In genomic region chr11:68165601-68166000, GRCh38 we compare ENCODE assay signal across 16 cellular contexts. TPM values are rescaled to one million over a fixed set of nuclear protein-coding genes. Genes with fewer than 3 reads are reported as not detected.
A peak's percentile ranks its signal among the peaks of the same experiment; 100 is the strongest.
DNase-seq lines count a peak whose midpoint lies in the region; ATAC-seq, FAIRE-seq and TF ChIP-seq lines count a peak whose summit lies in the region.
"Had no signal": no experiment of that assay in that cellular context is flagged by ENCODE, and none has a peak within 500 bp of the region (broad histone marks: within the 10 kb centered on the region; RNA-seq: fewer than 3 reads in every experiment).

No MANE protein-coding gene starts in this region.

- no peak for FAIRE-seq in kidney (lab: Jason Lieb, UNC)
- FAIRE-seq: GM12878, GM18507 had no signal

- DNase-seq in MCF 10A (ENCODE audit: unreplicated experiment) (no peak), breast epithelium (ENCODE audit: low spot score in 2 of 2) (no peak), kidney (no peak), mucosa of descending colon (peak in 1 of 3 donors; percentile 14), stomach (no peak), NCI-H1694 treated with DMSO at 0.1 percent for 48 hours (lab: John Stamatoyannopoulos, UW) (no peak), gastrocnemius medialis (no peak)
- DNase-seq in activated CD4-positive, alpha-beta T cell treated with anti-CD3 and anti-CD28 coated beads for 36 hours, result no peak
- DNase-seq: ACHN; CD4-positive, CD25-positive, alpha-beta regulatory T cell; DMS79; GM23248; H7 had no signal

- no peaks in the 10 kb centered on the region for H3K27me3 Mint-ChIP-seq in MCF 10A (ENCODE audit: insufficient read depth, unreplicated experiment)
- no peaks in the 10 kb centered on the region for H3K27me3 Mint-ChIP-seq in activated CD4-positive, alpha-beta T cell treated with anti-CD3 and anti-CD28 coated beads for 36 hours
- H3K27me3 Mint-ChIP-seq: CD4-positive, CD25-positive, alpha-beta regulatory T cell had no signal

- TF ChIP-seq POLR2A in breast epithelium (IDR thresholded peaks at IDR 0.05), result no peak
- TF ChIP-seq POLR2A in stomach (IDR thresholded peaks at IDR 0.05), result no peak
- TF ChIP-seq POLR2A in gastrocnemius medialis (IDR thresholded peaks at IDR 0.05), result no peak

- CTCF ChIA-PET in MCF 10A (lab: Yijun Ruan, JAX), result no interaction called here
- CTCF ChIA-PET in activated CD4-positive, alpha-beta T cell treated with anti-CD3 and anti-CD28 coated beads for 36 hours (lab: Charles Lee), result no interaction called here

- POLR2A ChIA-PET in MCF 10A (lab: Yijun Ruan, JAX), result no interaction called here
- POLR2A ChIA-PET in activated CD4-positive, alpha-beta T cell treated with anti-CD3 and anti-CD28 coated beads for 36 hours (lab: Charles Lee), result no interaction called here

- no peak overlapping the region for H3K9ac ChIP-seq in kidney (ENCODE audit: low read length in 2 of 2)
- H3K9ac ChIP-seq: BLaER1 treated with 17β-estradiol and CSF1 and Interleukin-3, amounts not matched to agents 10 nM and 100 nM; GM23248 had no signal

- H3K27me3 ChIP-seq in breast epithelium (no peaks in the 10 kb centered on the region), stomach (no peaks in the 10 kb centered on the region), gastrocnemius medialis (no peaks in the 10 kb centered on the region)
- H3K27me3 ChIP-seq: BLaER1 treated with 17β-estradiol and CSF1 and Interleukin-3, amounts not matched to agents 10 nM and 100 nM had no signal

- intact Hi-C loops in MCF 10A (cut with micrococcal nuclease), result no loop called here
- intact Hi-C loops in breast epithelium (cut with DNase I; ENCODE audit: low total_unique reads), result loop anchor here (5.0 kb wide), 1 partner anchor 468 kb away; no protein-coding TSS in a partner anchor
- intact Hi-C loops in kidney (cut with DNase I), result no loop called here
- intact Hi-C loops in mucosa of descending colon (cut with DNase I, micrococcal nuclease), result no loop called here
- intact Hi-C loops in stomach (cut with DNase I; ENCODE audit: low total_unique reads), result no loop called here
- intact Hi-C loops in activated CD4-positive, alpha-beta T cell treated with anti-CD3 and anti-CD28 coated beads for 36 hours (cut with DNase I, micrococcal nuclease), result no loop called here
- intact Hi-C loops in gastrocnemius medialis (cut with DNase I; ENCODE audit: low total_unique reads), result no loop called here

- no peak overlapping the region for H3K4me3 ChIP-seq in breast epithelium
- H3K4me3 ChIP-seq in kidney (ENCODE audit: low read length in 2 of 2), result no peak overlapping the region
- H3K4me3 ChIP-seq in mucosa of descending colon, result no peak overlapping the region
- H3K4me3 ChIP-seq in stomach, result no peak overlapping the region
- no peak overlapping the region for H3K4me3 ChIP-seq in gastrocnemius medialis
- H3K4me3 ChIP-seq: BLaER1 treated with 17β-estradiol and CSF1 and Interleukin-3, amounts not matched to agents 10 nM and 100 nM; GM12878; GM23248 had no signal

- H3K4me1 Mint-ChIP-seq in MCF 10A (ENCODE audit: insufficient read depth, unreplicated experiment), result no peaks in the 10 kb centered on the region
- no peaks in the 10 kb centered on the region for H3K4me1 Mint-ChIP-seq in activated CD4-positive, alpha-beta T cell treated with anti-CD3 and anti-CD28 coated beads for 36 hours
- H3K4me1 Mint-ChIP-seq: CD4-positive, CD25-positive, alpha-beta regulatory T cell had no signal

- H3K27ac ChIP-seq in breast epithelium (no peak overlapping the region), kidney (ENCODE audit: low read depth in 2 of 2, low read length in 2 of 2) (peak overlapping the region; percentile 42 to 45), stomach (peak overlapping the region in 3 of 5 donors; percentile 17 to 47 (median 39)), gastrocnemius medialis (no peak overlapping the region)
- H3K27ac ChIP-seq: BLaER1 treated with 17β-estradiol and CSF1 and Interleukin-3, amounts not matched to agents 10 nM and 100 nM; GM23248 had no signal

- H3K4me3 Mint-ChIP-seq in MCF 10A (ENCODE audit: unreplicated experiment), result no peak overlapping the region
- H3K4me3 Mint-ChIP-seq in activated CD4-positive, alpha-beta T cell treated with anti-CD3 and anti-CD28 coated beads for 36 hours, result no peak overlapping the region
- H3K4me3 Mint-ChIP-seq: CD4-positive, CD25-positive, alpha-beta regulatory T cell had no signal

- H3K9me3 ChIP-seq in breast epithelium (no peaks in the 10 kb centered on the region), kidney (ENCODE audit: control insufficient read depth in 1 of 2, low read length in 2 of 2) (no peaks in the 10 kb centered on the region), mucosa of descending colon (no peaks in the 10 kb centered on the region), stomach (no peaks in the 10 kb centered on the region), gastrocnemius medialis (no peaks in the 10 kb centered on the region)
- H3K9me3 ChIP-seq: BLaER1 treated with 17β-estradiol and CSF1 and Interleukin-3, amounts not matched to agents 10 nM and 100 nM had no signal

- peaks cover 67% of the 10 kb centered on the region for H3K36me3 Mint-ChIP-seq in MCF 10A (ENCODE audit: insufficient read depth, unreplicated experiment)
- peaks cover 19% of the 10 kb centered on the region for H3K36me3 Mint-ChIP-seq in activated CD4-positive, alpha-beta T cell treated with anti-CD3 and anti-CD28 coated beads for 36 hours (ENCODE audit: low read depth)

- TF ChIP-seq EP300 in stomach (IDR thresholded peaks at IDR 0.05), result no peak

- TSS peak; percentile 8 for BruUV-seq in MCF 10A (replicated peaks; lab: Mats Ljungman, UMichigan)

- H3K27ac Mint-ChIP-seq in MCF 10A (ENCODE audit: low read depth, unreplicated experiment), result no peak overlapping the region
- no peak overlapping the region for H3K27ac Mint-ChIP-seq in activated CD4-positive, alpha-beta T cell treated with anti-CD3 and anti-CD28 coated beads for 36 hours
- H3K27ac Mint-ChIP-seq: CD4-positive, CD25-positive, alpha-beta regulatory T cell had no signal

- WGBS in stomach, 5 donors, result 50 to 65% (median 56%) methylated on average over 4 of the region's 4 CpGs

- H3K36me3 ChIP-seq in breast epithelium (no peaks in the 10 kb centered on the region), kidney (ENCODE audit: control insufficient read depth in 1 of 2, insufficient read depth in 2 of 2, low read length in 2 of 2) (peaks cover 22 to 23% of the 10 kb centered on the region in 2 donors), mucosa of descending colon (ENCODE audit: low read depth) (peaks cover 8% of the 10 kb centered on the region), stomach (peaks cover 27 to 95% (median 94%) of the 10 kb centered on the region in 4 donors), gastrocnemius medialis (peaks cover 2 to 73% of the 10 kb centered on the region in 2 donors)

- ATAC-seq in mucosa of descending colon (peak; percentile 74), gastrocnemius medialis (no peak)
- no peak for ATAC-seq in activated CD4-positive, alpha-beta T cell treated with anti-CD3 and anti-CD28 coated beads for 36 hours
- ATAC-seq: GM12878 had no signal

- in situ Hi-C loops in gastrocnemius medialis (cut with MboI; ENCODE audit: low sequenced_read_pairs in 4 of 4), result no loop called here

- H3K4me1 ChIP-seq in breast epithelium, result no peaks in the 10 kb centered on the region
- peaks cover 2 to 8% of the 10 kb centered on the region in 2 donors for H3K4me1 ChIP-seq in kidney (ENCODE audit: control insufficient read depth in 1 of 2, insufficient read depth in 1 of 2, low read depth in 1 of 2, low read length in 2 of 2)
- H3K4me1 ChIP-seq in mucosa of descending colon (ENCODE audit: low read depth), result no peaks in the 10 kb centered on the region
- H3K4me1 ChIP-seq in stomach, result peaks cover 5 to 42% (median 19%) of the 10 kb centered on the region in 4 donors
- H3K4me1 ChIP-seq in gastrocnemius medialis, result no peaks in the 10 kb centered on the region
- H3K4me1 ChIP-seq: BLaER1 treated with 17β-estradiol and CSF1 and Interleukin-3, amounts not matched to agents 10 nM and 100 nM had no signal

- no peak for TF ChIP-seq CTCF in MCF 10A (IDR thresholded peaks at IDR 0.05; ENCODE audit: unreplicated experiment)
- TF ChIP-seq CTCF in breast epithelium (IDR thresholded peaks at IDR 0.05), result no peak
- no peak for TF ChIP-seq CTCF in kidney (IDR thresholded peaks at IDR 0.05; ENCODE audit: borderline replicate concordance, extremely low read depth, insufficient read depth)
- TF ChIP-seq CTCF in mucosa of descending colon (IDR thresholded peaks at IDR 0.05), result no peak
- no peak for TF ChIP-seq CTCF in stomach (IDR thresholded peaks at IDR 0.05)
- TF ChIP-seq CTCF in gastrocnemius medialis (IDR thresholded peaks at IDR 0.05 in 4 of 5, conservative IDR thresholded peaks at IDR 0.05 in 1 of 5), result no peak

- H3K9me3 Mint-ChIP-seq in MCF 10A (ENCODE audit: unreplicated experiment), result no peaks in the 10 kb centered on the region
- no peaks in the 10 kb centered on the region for H3K9me3 Mint-ChIP-seq in activated CD4-positive, alpha-beta T cell treated with anti-CD3 and anti-CD28 coated beads for 36 hours (ENCODE audit: low read depth)
- H3K9me3 Mint-ChIP-seq: CD4-positive, CD25-positive, alpha-beta regulatory T cell had no signal

RNA-seq across cellular contexts. Expression of gene CHKA, which starts 44.4 kb away (rescaled TPM):
- total RNA-seq in MCF 10A (2022) (7.8 and 13.7 TPM in 2 replicates), breast epithelium (10 to 100 TPM; 52.1 to 73.0 (median 71.7) TPM), kidney (26.3 TPM), mucosa of descending colon (10 to 100 TPM; 44.1 to 74.4 (median 58.5) TPM), stomach (100 to 1,000 TPM in 4 of 5 donors, 10 to 100 TPM in 1; 85.9 to 227 (median 147) TPM), gastrocnemius medialis (10 to 100 TPM in 3 of 4 donors, 1 to 10 TPM in 1; 7.3 to 20.9 (median 12.3) TPM)
- polyA plus RNA-seq in kidney (ENCODE audit: insufficient read depth, low read depth, low replicate concordance) (23.2 TPM), stomach (10 to 100 TPM; 20.9 to 47.2 (median 36.7) TPM)
- 1 to 10 TPM; 5.5 to 7.5 TPM for total RNA-seq in activated CD4-positive, alpha-beta T cell treated with anti-CD3 and anti-CD28 coated beads for 36 hours

RNA-seq across cellular contexts. Expression of gene KMT5B, which starts 47.5 kb away (rescaled TPM):
- 45.7 and 46.4 TPM in 2 replicates for total RNA-seq in MCF 10A (2022)
- 10 to 100 TPM; 35.2 to 74.6 (median 43.9) TPM for total RNA-seq in breast epithelium
- 54.2 TPM for total RNA-seq in kidney
- polyA plus RNA-seq in kidney (ENCODE audit: insufficient read depth, low read depth, low replicate concordance), result 15.8 TPM
- total RNA-seq in mucosa of descending colon, result 10 to 100 TPM; 56.4 to 71.3 (median 65.1) TPM
- 10 to 100 TPM; 17.4 to 52.7 (median 31.6) TPM for total RNA-seq in stomach
- polyA plus RNA-seq in stomach, result 10 to 100 TPM; 14.3 to 20.6 (median 14.8) TPM
- total RNA-seq in activated CD4-positive, alpha-beta T cell treated with anti-CD3 and anti-CD28 coated beads for 36 hours, result 10 to 100 TPM; 22.9 to 23.1 TPM
- 10 to 100 TPM; 17.3 to 21.0 (median 19.2) TPM for total RNA-seq in gastrocnemius medialis

Comparison
In these comparisons a context has a peak if more than half of its experiments do, and no peak if none do; other contexts are left out.
1. H3K27ac ChIP-seq: peak in kidney (2 of 2) and stomach (3 of 5); none in breast epithelium (0 of 2) and gastrocnemius medialis (0 of 4).